ENCODE assay signal across 18 cellular contexts in genomic region chr7:133669061-133669455, GRCh38.
DNase-seq lines count a peak whose midpoint lies in the region; ATAC-seq and TF ChIP-seq lines count a peak whose summit lies in the region.
"Had no signal": no experiment of that assay in that cellular context is flagged by ENCODE, and none has a peak within 500 bp of the region (broad histone marks: within the 10 kb centered on the region; RNA-seq: fewer than 3 reads in every experiment).

No MANE protein-coding gene starts in this region.

- peak; percentile 16 for DNase-seq in WTC11 (ENCODE audit: low spot score)
- peak; percentile 15 for DNase-seq in iPS-NIHi11 (ENCODE audit: low spot score)
- no peak for DNase-seq in progenitor cell of endocrine pancreas (ENCODE audit: low spot score, unreplicated experiment)
- DNase-seq in natural killer cell, result no peak
- DNase-seq: ACHN; BE2C; C1 segment of cervical spinal cord; CD4-positive, CD25-positive, alpha-beta regulatory T cell; CD8-positive, alpha-beta memory T cell; COR-L47; DMS 273 treated with DMSO at 0.1 percent for 48 hours; DMS53; DND-41; H7 had no signal

- H3K4me1 Mint-ChIP-seq in WTC11 (peaks cover 32% of the 10 kb centered on the region), progenitor cell of endocrine pancreas (ENCODE audit: low read depth) (peaks cover 16% of the 10 kb centered on the region), natural killer cell (peaks cover 14 to 25% of the 10 kb centered on the region in 2 donors)
- H3K4me1 Mint-ChIP-seq: CD8-positive, alpha-beta memory T cell had no signal

- H3K27me3 Mint-ChIP-seq in WTC11 (ENCODE audit: low read depth) (no peaks in the 10 kb centered on the region), progenitor cell of endocrine pancreas (no peaks in the 10 kb centered on the region), natural killer cell (ENCODE audit: low read depth in 2 of 2) (no peaks in the 10 kb centered on the region)
- H3K27me3 Mint-ChIP-seq: CD4-positive, CD25-positive, alpha-beta regulatory T cell; CD8-positive, alpha-beta memory T cell had no signal

- POLR2A ChIA-PET in WTC11 (lab: Charles Lee), result no interaction called here

- no peak overlapping the region for H3K4me3 Mint-ChIP-seq in WTC11
- H3K4me3 Mint-ChIP-seq in progenitor cell of endocrine pancreas (ENCODE audit: low read depth), result no peak overlapping the region
- H3K4me3 Mint-ChIP-seq in natural killer cell, result no peak overlapping the region
- H3K4me3 Mint-ChIP-seq: CD4-positive, CD25-positive, alpha-beta regulatory T cell had no signal

- TF ChIP-seq CTCF in WTC11 (IDR thresholded peaks at IDR 0.05) (no peak), progenitor cell of endocrine pancreas (IDR thresholded peaks at IDR 0.05; ENCODE audit: unreplicated experiment) (no peak), natural killer cell (IDR thresholded peaks at IDR 0.05) (no peak)

- ATAC-seq in WTC11 (peak; percentile 81), HG02623 (IDR thresholded peaks at IDR 0.05; ENCODE audit: unreplicated experiment) (no peak), natural killer cell (no peak), GM21737 (IDR thresholded peaks at IDR 0.05; ENCODE audit: unreplicated experiment) (no peak)
- ATAC-seq: GM12878, HepG2 had no signal

- no peaks in the 10 kb centered on the region for H3K36me3 Mint-ChIP-seq in WTC11
- peaks cover 2% of the 10 kb centered on the region for H3K36me3 Mint-ChIP-seq in progenitor cell of endocrine pancreas (ENCODE audit: insufficient read depth)
- H3K36me3 Mint-ChIP-seq in natural killer cell, result no peaks in the 10 kb centered on the region

- H3K9me3 Mint-ChIP-seq in WTC11, result peaks cover 4% of the 10 kb centered on the region; the same call in 1 of the 2 replicates
- peaks cover 3% of the 10 kb centered on the region for H3K9me3 Mint-ChIP-seq in progenitor cell of endocrine pancreas (ENCODE audit: low read depth)
- H3K9me3 Mint-ChIP-seq in natural killer cell, result no peaks in the 10 kb centered on the region
- H3K9me3 Mint-ChIP-seq: CD8-positive, alpha-beta memory T cell had no signal

- CTCF ChIA-PET in WTC11 (lab: Charles Lee), result interaction anchor here (0.5 to 0.9 kb wide), 4 partner anchors 325 to 729 kb away, joined by 3 to 5 read pairs (median 4); no protein-coding TSS in a partner anchor

- intact Hi-C loops in natural killer cell (cut with micrococcal nuclease), result no loop called here

- H3K27ac Mint-ChIP-seq in WTC11, result peak overlapping the region; percentile 22; the same call in 1 of the 2 replicates
- H3K27ac Mint-ChIP-seq in progenitor cell of endocrine pancreas, result peak overlapping the region; percentile 65
- no peak overlapping the region for H3K27ac Mint-ChIP-seq in natural killer cell
- H3K27ac Mint-ChIP-seq: CD4-positive, CD25-positive, alpha-beta regulatory T cell; CD8-positive, alpha-beta memory T cell had no signal

TF ChIP-seq in WTC11, 78 proteins besides CTCF, POLR2A, EP300 and RAD21:
- no peak for TF ChIP-seq OVOL2 (CRISPR knock-in tag; IDR thresholded peaks at IDR 0.05; ENCODE audit: borderline replicate concordance)
- TF ChIP-seq ERG (CRISPR knock-in tag; IDR thresholded peaks at IDR 0.05), result no peak
- no peak for TF ChIP-seq CDX4 (CRISPR knock-in tag; IDR thresholded peaks at IDR 0.05; ENCODE audit: borderline replicate concordance)
- no peak for TF ChIP-seq FOXP4 (CRISPR knock-in tag; IDR thresholded peaks at IDR 0.05)
- TF ChIP-seq ZNF263 (CRISPR knock-in tag; IDR thresholded peaks at IDR 0.05; ENCODE audit: low read depth), result no peak
- no peak for TF ChIP-seq FOXJ3 (CRISPR knock-in tag; IDR thresholded peaks at IDR 0.05; ENCODE audit: borderline replicate concordance)
- TF ChIP-seq E2F5 (CRISPR knock-in tag; IDR thresholded peaks at IDR 0.05), result no peak
- no peak for TF ChIP-seq STAT6 (CRISPR knock-in tag; conservative IDR thresholded peaks at IDR 0.05; ENCODE audit: low read depth)
- TF ChIP-seq IRF2 (CRISPR knock-in tag; IDR thresholded peaks at IDR 0.05; ENCODE audit: borderline replicate concordance, low read depth), result no peak
- TF ChIP-seq KAT7 (CRISPR knock-in tag; IDR thresholded peaks at IDR 0.05; ENCODE audit: borderline replicate concordance), result no peak
- no peak for TF ChIP-seq E2F1 (CRISPR knock-in tag; IDR thresholded peaks at IDR 0.05)
- TF ChIP-seq NR3C1 (CRISPR knock-in tag; conservative IDR thresholded peaks at IDR 0.05; ENCODE audit: low read depth), result no peak
- no peak for TF ChIP-seq ZNF416 (CRISPR knock-in tag; IDR thresholded peaks at IDR 0.05)
- TF ChIP-seq NR1H2 (CRISPR knock-in tag; IDR thresholded peaks at IDR 0.05), result no peak

Comparison
In these comparisons a context has a peak if more than half of its experiments do, and no peak if none do; other contexts are left out.
1. DNase-seq: peak in WTC11 (single experiment) and iPS-NIHi11 (single experiment); none in progenitor cell of endocrine pancreas (single experiment) and natural killer cell (single experiment).
2. H3K27ac Mint-ChIP-seq: peak in WTC11 (single experiment) and progenitor cell of endocrine pancreas (single experiment); none in natural killer cell (0 of 2).